In the genomic region with DNA sequence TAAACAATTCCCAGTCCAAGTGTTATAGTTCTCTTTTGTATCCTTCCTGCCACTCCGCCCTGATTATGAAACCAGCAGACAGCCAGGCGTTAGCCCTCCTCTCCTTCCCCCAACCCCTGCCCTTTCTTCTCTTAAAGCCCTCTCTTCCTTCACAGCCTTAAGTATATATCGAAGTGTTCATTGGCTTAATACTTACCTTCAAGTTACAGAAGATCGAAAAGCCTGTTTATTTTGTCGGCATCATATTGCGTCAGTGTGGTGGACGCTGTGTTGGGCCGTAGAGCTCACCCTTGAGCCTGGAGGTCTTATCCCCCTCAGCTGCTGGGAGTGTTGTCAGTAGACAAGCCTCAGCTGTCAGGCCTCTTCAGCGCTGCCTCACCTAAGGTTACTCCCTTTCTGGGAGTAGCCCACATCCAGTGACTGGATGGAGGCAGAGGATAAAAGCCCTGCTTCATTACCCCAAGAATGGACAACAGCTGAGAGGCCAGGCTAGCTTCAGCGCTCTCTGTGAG, we compare ENCODE assay signal across 25 cellular contexts. TPM values are rescaled to one million over a fixed set of nuclear protein-coding genes. Genes with fewer than 3 reads are reported as not detected.
A peak's percentile ranks its signal among the peaks of the same experiment; 100 is the strongest.
DNase-seq lines count a peak whose midpoint lies in the region; FAIRE-seq and TF ChIP-seq lines count a peak whose summit lies in the region.
"Had no signal": no experiment of that assay in that cellular context is flagged by ENCODE, and none has a peak within 500 bp of the region (broad histone marks: within the 10 kb centered on the region; RNA-seq: fewer than 3 reads in every experiment).

No MANE protein-coding gene starts in this region.

- TF ChIP-seq EP300 in H1 (IDR thresholded peaks at IDR 0.05; ENCODE audit: borderline replicate concordance in 1 of 2, low read depth in 2 of 2, low read length in 2 of 2) = no peak

- no peaks in the 10 kb centered on the region for H3K79me2 ChIP-seq in H1 (ENCODE audit: control insufficient read depth in 1 of 2, insufficient read depth in 2 of 2, low read length in 2 of 2)

- no peak overlapping the region for H3K56ac ChIP-seq in H1 (replicated peaks; ENCODE audit: insufficient read length, low read depth, low read length)

- no peaks in the 10 kb centered on the region for H3K9me3 ChIP-seq in H1 (ENCODE audit: insufficient read depth in 2 of 2, low read depth in 1 of 2, low read length in 1 of 2)
- H3K9me3 ChIP-seq: psoas muscle, suprapubic skin, uterus had no signal

- H3K4ac ChIP-seq in H1 (replicated peaks; ENCODE audit: insufficient read length, low read depth, low read length) = no peak overlapping the region

- H3K4me3 ChIP-seq in H1 (ENCODE audit: extremely low read depth in 1 of 4, insufficient read depth in 2 of 4, low read depth in 3 of 4, low read length in 4 of 4) = no peak overlapping the region
- H3K4me3 ChIP-seq: GM12878, psoas muscle, suprapubic skin, uterus had no signal

- H4K91ac ChIP-seq in H1 (replicated peaks; ENCODE audit: insufficient read length, low read length) = no peak overlapping the region

- H3K4me2 ChIP-seq in H1 (ENCODE audit: insufficient read depth in 1 of 2, low read depth in 2 of 2, low read length in 2 of 2) = no peak overlapping the region; a peak in 1 of 4 replicates

- H3K27me3 Mint-ChIP-seq in glutamatergic neuron (ENCODE audit: unreplicated experiment) = peaks cover 2% of the 10 kb centered on the region
- H3K27me3 Mint-ChIP-seq: CD4-positive, alpha-beta T cell had no signal

- no peaks in the 10 kb centered on the region; the same call in 1 of the 2 replicates for H3K23me2 ChIP-seq in H1 (ENCODE audit: low read depth, low read length)

- peak overlapping the region; percentile 87; the same call in 1 of the 2 replicates for H2AFZ ChIP-seq in H1 (ENCODE audit: low read length)

- no peak overlapping the region for H3K14ac ChIP-seq in H1 (ENCODE audit: insufficient read length)

- no peaks in the 10 kb centered on the region for H3K79me1 ChIP-seq in H1 (ENCODE audit: low read depth, low read length)

- H4K8ac ChIP-seq in H1 (ENCODE audit: extremely low read depth, insufficient read depth, low read length) = no peak overlapping the region

- POLR2A ChIA-PET in H1 (lab: Charles Lee; ENCODE audit: partially characterized antibody) = no interaction called here

- no peak overlapping the region for H3K4me3 Mint-ChIP-seq in glutamatergic neuron (ENCODE audit: unreplicated experiment)
- H3K4me3 Mint-ChIP-seq: activated T-cell treated with anti-CD3 and anti-CD28 coated beads, Interleukin-2, amount 50 U/mL, for 4 hours; CD4-positive, alpha-beta T cell had no signal

- no peak overlapping the region for H2AK5ac ChIP-seq in H1 (ENCODE audit: low read depth, low read length)

- no peaks in the 10 kb centered on the region for H3K9me3 Mint-ChIP-seq in glutamatergic neuron (ENCODE audit: unreplicated experiment)
- H3K9me3 Mint-ChIP-seq: activated T-cell treated with anti-CD3 and anti-CD28 coated beads, Interleukin-2, amount 50 U/mL, for 4 hours; CD4-positive, alpha-beta T cell had no signal

- TF ChIP-seq RAD21 in H1 (IDR thresholded peaks at IDR 0.05 in 1 of 2, conservative IDR thresholded peaks at IDR 0.05 in 1 of 2; ENCODE audit: low read depth in 2 of 2, low read length in 2 of 2) = no peak

- H3K4me1 Mint-ChIP-seq in glutamatergic neuron (ENCODE audit: low read depth, unreplicated experiment) = no peaks in the 10 kb centered on the region

- H2BK120ac ChIP-seq in H1 (replicated peaks; ENCODE audit: low read depth, low read length) = no peak overlapping the region

- no peak overlapping the region for H3K27ac Mint-ChIP-seq in glutamatergic neuron (ENCODE audit: unreplicated experiment)
- H3K27ac Mint-ChIP-seq: CD4-positive, alpha-beta T cell had no signal

- TF ChIP-seq POLR2A in H1 (IDR thresholded peaks at IDR 0.05; ENCODE audit: control extremely low read depth in 1 of 2, low read depth in 2 of 2, low read length in 2 of 2) = no peak

- H3K27ac ChIP-seq in H1 (ENCODE audit: low read depth, low read length) = no peak overlapping the region
- H3K27ac ChIP-seq: psoas muscle, suprapubic skin, uterus had no signal

- H3K36me3 ChIP-seq in H1 (ENCODE audit: control insufficient read depth in 2 of 4, insufficient read depth in 4 of 4, low read length in 3 of 4) = no peaks in the 10 kb centered on the region
- H3K36me3 ChIP-seq: suprapubic skin, uterus had no signal

- H3K18ac ChIP-seq in H1 (ENCODE audit: extremely low read depth, low read length) = no peak overlapping the region; the same call in 1 of the 2 replicates

- H2BK15ac ChIP-seq in H1 (ENCODE audit: low read length) = no peak overlapping the region

- 88% methylated on average over 10 of the region's 10 CpGs; no CpG with 5 or more reads in 1 of the 2 experiments for WGBS in H1 (ENCODE audit: extremely low coverage in 1 of 2, insufficient coverage in 1 of 2, insufficient read length in 1 of 2, insufficient replicate concordance in 2 of 2, low coverage in 1 of 2, low lambda C conversion rate in 2 of 2, missing lambda C conversion rate in 1 of 2), 2 experiments

- H3K27me3 ChIP-seq in H1 (replicated peaks in 1 of 4; ENCODE audit: control insufficient read depth in 3 of 4, extremely low read depth in 1 of 4, insufficient read depth in 3 of 4, low read length in 3 of 4) = no peaks in the 10 kb centered on the region
- H3K27me3 ChIP-seq: suprapubic skin, uterus had no signal

- H3K36me3 Mint-ChIP-seq in glutamatergic neuron (ENCODE audit: unreplicated experiment) = no peaks in the 10 kb centered on the region

- CTCF ChIA-PET in H1 (lab: Charles Lee; ENCODE audit: partially characterized antibody) = interaction anchor here (0.6 to 3.8 kb wide), 13 partner anchors 9 to 1025 kb away, joined by 3 to 26 read pairs (median 5); no protein-coding TSS in a partner anchor

- H3K9ac ChIP-seq in H1 (replicated peaks in 1 of 4; ENCODE audit: extremely low read depth in 1 of 4, low read depth in 3 of 4, low read length in 3 of 4) = no peak overlapping the region

- no peak overlapping the region for H4K5ac ChIP-seq in H1 (ENCODE audit: insufficient read length, low read depth, low read length)

- 0 out of 7 replicates have a peak, but pooled peaks cover 0 to 2% (median 0%) of the 10 kb centered on the region in 4 experiments for H3K4me1 ChIP-seq in H1 (replicated peaks in 1 of 4; ENCODE audit: control insufficient read depth in 3 of 4, insufficient read depth in 4 of 4, low read length in 3 of 4)
- H3K4me1 ChIP-seq: psoas muscle, suprapubic skin, uterus had no signal

- no peak overlapping the region for H2BK12ac ChIP-seq in H1 (ENCODE audit: low read depth, low read length)

- H2BK5ac ChIP-seq in H1 (ENCODE audit: low read depth, low read length) = no peak overlapping the region

- no peak for FAIRE-seq in H1 (lab: Jason Lieb, UNC)
- FAIRE-seq: A204.1, GM12878 had no signal

- no peaks in the 10 kb centered on the region for H4K20me1 ChIP-seq in H1 (replicated peaks in 1 of 2; ENCODE audit: control insufficient read depth in 1 of 2, insufficient read depth in 2 of 2, low read length in 2 of 2)

- TF ChIP-seq CTCF in H1 (IDR thresholded peaks at IDR 0.05; ENCODE audit: control extremely low read depth in 1 of 3, insufficient read depth in 1 of 3, low read depth in 1 of 3, low read length in 3 of 3) = no peak
- no peak for TF ChIP-seq CTCF in glutamatergic neuron (IDR thresholded peaks at IDR 0.05; ENCODE audit: partially characterized antibody, unreplicated experiment)

- H2BK20ac ChIP-seq in H1 (ENCODE audit: low read length) = no peak overlapping the region

- no peak overlapping the region for H3K23ac ChIP-seq in H1 (ENCODE audit: insufficient read length)

- peak; percentile 19 for DNase-seq in NCI-H82 (lab: John Stamatoyannopoulos, UW)
- DNase-seq in NCI-H82 treated with DMSO at 0.1 percent for 48 hours (lab: John Stamatoyannopoulos, UW; ENCODE audit: unreplicated experiment) = no peak
- DNase-seq in H1 (ENCODE audit: low read depth in 1 of 2, low spot score in 2 of 2) = no peak
- peak; percentile 20 for DNase-seq in myocyte (ENCODE audit: low read depth)
- no peak for DNase-seq in GOT3 (lab: John Stamatoyannopoulos, UW)
- no peak for DNase-seq in glutamatergic neuron
- no peak for DNase-seq in middle frontal gyrus (ENCODE audit: extremely low spot score, low spot score)
- no peak for DNase-seq in OCI-M2 (lab: John Stamatoyannopoulos, UW; ENCODE audit: unreplicated experiment)
- DNase-seq: activated CD4-positive, alpha-beta T cell treated with anti-CD3 and anti-CD28 coated beads, Interleukin-2, amount 50 U/mL, for 1 hour; activated naive CD4-positive, alpha-beta T cell; activated T-cell treated with anti-CD3 and anti-CD28 coated beads, Interleukin-2, amount 50 U/mL, for 4 hours; AML-193; CD4-positive, alpha-beta T cell; EL; NCI-H1092 treated with DMSO at 0.1 percent for 48 hours; NCI-H2081; NCI-H345; psoas muscle; stimulated activated CD4-positive, alpha-beta T cell treated with anti-CD3 and anti-CD28 coated beads, Interleukin-15, amount 100 ng/mL, for 24 hours; stimulated activated naive CD4-positive, alpha-beta T cell; T-helper 9 cell; uterus had no signal

TF ChIP-seq in H1, 55 proteins besides CTCF, POLR2A, EP300 and RAD21:
- no peak for TF ChIP-seq EGR1 (IDR thresholded peaks at IDR 0.05; ENCODE audit: borderline replicate concordance, low read depth, low read length)
- no peak for TF ChIP-seq BRCA1 (IDR thresholded peaks at IDR 0.05; ENCODE audit: low read depth, low read length)
- TF ChIP-seq BCL11A (IDR thresholded peaks at IDR 0.05; ENCODE audit: low read depth in 2 of 2, low read length in 2 of 2) = no peak
- no peak for TF ChIP-seq EZH2 (IDR thresholded peaks at IDR 0.05; ENCODE audit: low read depth, low read length, severe bottlenecking)
- no peak for TF ChIP-seq SIX5 (IDR thresholded peaks at IDR 0.05; ENCODE audit: low read depth, low read length)
- TF ChIP-seq CBX5 (IDR thresholded peaks at IDR 0.05; ENCODE audit: low read depth, low read length) = no peak
- TF ChIP-seq GABPA (IDR thresholded peaks at IDR 0.05; ENCODE audit: borderline replicate concordance, insufficient read depth, low read length) = no peak

RNA-seq across cellular contexts. Expression of a gene that starts 36.2 kb away (rescaled TPM):
- total RNA-seq in H1 (2021; fragmentation: NEBNext Ultra II Directional; extraction: Animal tissue kit (Norgen Biotek cat#: 25700)) = 53.2 and 59.8 TPM in 2 replicates
- 8.2 and 13.2 TPM in 2 replicates for polyA plus RNA-seq in H1 (2011; rRNA removed)
- polyA plus RNA-seq in H1 (2011; cell fraction: cytosol; rRNA removed) = 26.5 TPM
- 5.0 TPM for polyA plus RNA-seq in H1 (2011; cell fraction: nucleus; rRNA removed)
- 32.6 to 48.3 TPM (median 34.7 TPM) in 4 replicates for polyA plus RNA-seq in H1 (2012, experiment 1 of 2)
- 11.1 TPM for polyA plus RNA-seq in H1 (2012, experiment 2 of 2)
- polyA plus RNA-seq in H1 (2013, experiment 1 of 2) = 47.6 TPM
- 51.7 TPM for polyA plus RNA-seq in H1 (2013, experiment 2 of 2)
- polyA minus RNA-seq in H1 (2011; rRNA and poly(A)+ RNA removed) = 6.0 and 10.9 TPM in 2 replicates
- 12.8 TPM for polyA minus RNA-seq in H1 (2011; cell fraction: cytosol; rRNA and poly(A)+ RNA removed)
- polyA minus RNA-seq in H1 (2011; cell fraction: nucleus; rRNA and poly(A)+ RNA removed) = 10.0 TPM
- total RNA-seq in myocyte (20.2 and 27.2 TPM in 2 replicates), glutamatergic neuron (ENCODE audit: unreplicated experiment) (47.9 TPM)
- polyA plus RNA-seq in myocyte (2012) = 29.2 TPM

Comparison
In these comparisons a context has a peak if more than half of its experiments do, and no peak if none do; other contexts are left out.
1. DNase-seq: peak in NCI-H82 (single experiment) and myocyte (single experiment); none in NCI-H82 treated with DMSO at 0.1 percent for 48 hours (single experiment), H1 (0 of 2), GOT3 (single experiment), glutamatergic neuron (single experiment), middle frontal gyrus (single experiment) and OCI-M2 (single experiment).